ENCODE assay signal across 37 cellular contexts in the genomic region with DNA sequence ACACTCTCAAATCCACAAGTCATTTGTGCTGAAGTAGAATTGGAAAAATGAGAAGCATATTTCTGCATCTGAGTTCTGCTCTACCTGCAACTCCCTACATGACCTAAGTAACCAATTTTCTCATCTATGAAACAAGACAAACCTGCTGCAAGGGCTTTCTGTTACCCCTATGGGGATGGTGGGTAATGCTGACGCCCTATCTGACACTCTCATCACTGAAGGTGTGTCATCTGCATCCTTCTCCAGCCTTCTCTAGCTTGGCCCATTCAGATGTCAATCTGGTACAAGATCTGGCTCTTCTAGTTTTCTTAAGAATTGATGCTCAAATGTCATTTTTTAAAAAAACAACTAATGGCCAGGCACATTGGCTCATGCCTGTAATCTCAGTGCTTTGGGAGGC.
DNase-seq lines count a peak whose midpoint lies in the region; ATAC-seq, FAIRE-seq and TF ChIP-seq lines count a peak whose summit lies in the region.
"Had no signal": no experiment of that assay in that cellular context is flagged by ENCODE, and none has a peak within 500 bp of the region (broad histone marks: within the 10 kb centered on the region; RNA-seq: fewer than 3 reads in every experiment).

No MANE protein-coding gene starts in this region.

- no peak overlapping the region for H3K9ac ChIP-seq in keratinocyte (ENCODE audit: control insufficient read depth, extremely low read depth, insufficient read depth, low read length)
- H3K9ac ChIP-seq in trophoblast cell (ENCODE audit: low read length), result no peak overlapping the region
- H3K9ac ChIP-seq: BLaER1; BLaER1 treated with 17β-estradiol and CSF1 and Interleukin-3, amounts not matched to agents 10 nM and 100 nM had no signal

- H2BK120ac ChIP-seq in trophoblast cell (ENCODE audit: insufficient read depth, low read length, poor library complexity), result no peak overlapping the region

- no peak overlapping the region for H3K14ac ChIP-seq in trophoblast cell (ENCODE audit: low read length)

- H3K36me3 Mint-ChIP-seq in activated naive CD4-positive, alpha-beta T cell treated with anti-CD3 and anti-CD28 coated beads, Interleukin-2, amount 10 ng/mL, durations not matched to agents 7 days and 5 days, result no peaks in the 10 kb centered on the region
- H3K36me3 Mint-ChIP-seq in type B pancreatic cell, result peaks cover 16% of the 10 kb centered on the region
- H3K36me3 Mint-ChIP-seq: CD14-positive monocyte; CD4-positive, alpha-beta memory T cell had no signal

- TF ChIP-seq CTCF in keratinocyte (optimal IDR thresholded peaks at IDR 0.05 in 1 of 3, IDR thresholded peaks at IDR 0.05 in 1 of 3, conservative IDR thresholded peaks at IDR 0.05 in 1 of 3; ENCODE audit: extremely low read depth in 1 of 3, insufficient read depth in 2 of 3, low read length in 3 of 3) (no peak), type B pancreatic cell (conservative IDR thresholded peaks at IDR 0.05) (no peak), RWPE1 (conservative IDR thresholded peaks at IDR 0.05; ENCODE audit: low read depth) (no peak)

- no peak overlapping the region for H3K4ac ChIP-seq in trophoblast cell (ENCODE audit: low read depth, low read length)

- H4K91ac ChIP-seq in trophoblast cell (ENCODE audit: low read depth, low read length), result no peak overlapping the region

- H3K4me2 ChIP-seq in keratinocyte (ENCODE audit: control insufficient read depth, extremely low read depth, insufficient read depth, low read depth, low read length) (no peak overlapping the region), trophoblast cell (ENCODE audit: low read length) (no peak overlapping the region)
- H3K4me2 ChIP-seq: A549; BLaER1; BLaER1 treated with 17β-estradiol and CSF1 and Interleukin-3, amounts not matched to agents 10 nM and 100 nM had no signal

- H3K18ac ChIP-seq in trophoblast cell (ENCODE audit: low read length), result no peak overlapping the region

- no peak overlapping the region for H3K4me3 Mint-ChIP-seq in activated naive CD4-positive, alpha-beta T cell treated with anti-CD3 and anti-CD28 coated beads, Interleukin-2, amount 10 ng/mL, durations not matched to agents 7 days and 5 days
- H3K4me3 Mint-ChIP-seq in type B pancreatic cell, result no peak overlapping the region
- H3K4me3 Mint-ChIP-seq: B cell; CD14-positive monocyte; CD4-positive, alpha-beta memory T cell; CD4-positive, alpha-beta T cell; CD4-positive, CD25-positive, alpha-beta regulatory T cell; CD8-positive, alpha-beta memory T cell; CD8-positive, alpha-beta T cell had no signal

- no peak overlapping the region for H2AFZ ChIP-seq in keratinocyte (ENCODE audit: control insufficient read depth, low read length)
- no peak overlapping the region for H2AFZ ChIP-seq in trophoblast cell (ENCODE audit: insufficient read depth, low read length, poor library complexity)

- WGBS in trophoblast cell (ENCODE audit: extremely low coverage, insufficient coverage, insufficient read length), result no CpG with 5 or more reads among the region's 1 CpG

- no peaks in the 10 kb centered on the region for H4K20me1 ChIP-seq in keratinocyte (ENCODE audit: control insufficient read depth, extremely low read depth, insufficient read depth, low read length)
- H4K20me1 ChIP-seq: BLaER1 treated with 17β-estradiol and CSF1 and Interleukin-3, amounts not matched to agents 10 nM and 100 nM had no signal

- H3K9me3 Mint-ChIP-seq in activated naive CD4-positive, alpha-beta T cell treated with anti-CD3 and anti-CD28 coated beads, Interleukin-2, amount 10 ng/mL, durations not matched to agents 7 days and 5 days, result no peaks in the 10 kb centered on the region
- H3K9me3 Mint-ChIP-seq in type B pancreatic cell, result peaks cover 4% of the 10 kb centered on the region
- H3K9me3 Mint-ChIP-seq: CD4-positive, alpha-beta memory T cell; CD4-positive, alpha-beta T cell; CD8-positive, alpha-beta memory T cell; CD8-positive, alpha-beta T cell had no signal

- peak; percentile 26 for FAIRE-seq in keratinocyte (lab: Jason Lieb, UNC)
- FAIRE-seq: A204.1, A549, D721Med had no signal

- no peaks in the 10 kb centered on the region for H3K9me1 ChIP-seq in keratinocyte (ENCODE audit: control insufficient read depth, extremely low read depth, insufficient read depth, low read length)

- POLR2A ChIA-PET in RWPE1 (lab: Yijun Ruan, JAX; ENCODE audit: low non-redundant PET), result no interaction called here

- no peaks in the 10 kb centered on the region for H3K9me3 ChIP-seq in keratinocyte (ENCODE audit: control insufficient read depth, low read depth, low read length)
- H3K9me3 ChIP-seq in trophoblast cell (ENCODE audit: insufficient read depth, low read depth, low read length), result no peaks in the 10 kb centered on the region
- H3K9me3 ChIP-seq: A549, BE2C, BLaER1, Caco-2 had no signal

- H3K36me3 ChIP-seq in keratinocyte (ENCODE audit: control insufficient read depth in 2 of 2, extremely low read depth in 1 of 2, insufficient read depth in 2 of 2, low read length in 2 of 2), result no peaks in the 10 kb centered on the region
- no peaks in the 10 kb centered on the region for H3K36me3 ChIP-seq in trophoblast cell (ENCODE audit: control insufficient read depth in 1 of 2, insufficient read depth in 2 of 2, low read length in 2 of 2)
- H3K36me3 ChIP-seq: BE2C had no signal

- CTCF ChIA-PET in activated naive CD4-positive, alpha-beta T cell treated with anti-CD3 and anti-CD28 coated beads, Interleukin-2, amount 10 ng/mL, durations not matched to agents 7 days and 5 days (lab: Charles Lee), result interaction anchor here (1.3 kb wide), 1 partner anchor 211 kb away, joined by 4 read pairs; no protein-coding TSS in a partner anchor
- CTCF ChIA-PET in RWPE1 (lab: Yijun Ruan, JAX), result no interaction called here

- dilution Hi-C loops in keratinocyte (cut with MboI; ENCODE audit: extremely low pct_ligation_motif_present, low sequenced_read_pairs), result no loop called here

- H3K27me3 Mint-ChIP-seq in activated naive CD4-positive, alpha-beta T cell treated with anti-CD3 and anti-CD28 coated beads, Interleukin-2, amount 10 ng/mL, durations not matched to agents 7 days and 5 days, result no peaks in the 10 kb centered on the region
- H3K27me3 Mint-ChIP-seq in type B pancreatic cell, result no peaks in the 10 kb centered on the region
- H3K27me3 Mint-ChIP-seq: B cell; CD4-positive, alpha-beta memory T cell; CD4-positive, alpha-beta T cell; CD4-positive, CD25-positive, alpha-beta regulatory T cell; CD8-positive, alpha-beta memory T cell had no signal

- no peak overlapping the region for H4K8ac ChIP-seq in trophoblast cell (ENCODE audit: low read depth, low read length)

- H3K4me1 ChIP-seq in keratinocyte (ENCODE audit: control insufficient read depth, extremely low read depth, insufficient read depth, low read length) (no peaks in the 10 kb centered on the region), trophoblast cell (ENCODE audit: control insufficient read depth in 1 of 2, insufficient read depth in 2 of 2, low read length in 2 of 2) (no peaks in the 10 kb centered on the region)
- H3K4me1 ChIP-seq: A549, BLaER1, Caco-2 had no signal

- no peak overlapping the region for H3K27ac ChIP-seq in keratinocyte (ENCODE audit: control insufficient read depth, insufficient read depth, low read length)
- no peak overlapping the region for H3K27ac ChIP-seq in trophoblast cell (ENCODE audit: low read depth, low read length)
- H3K27ac ChIP-seq in RWPE1, result no peak overlapping the region
- H3K27ac ChIP-seq: 22Rv1; A549; BLaER1; BLaER1 treated with 17β-estradiol and CSF1 and Interleukin-3, amounts not matched to agents 10 nM and 100 nM; C4-2B had no signal

- ATAC-seq in GM19035 (IDR thresholded peaks at IDR 0.05; ENCODE audit: unreplicated experiment), result no peak
- ATAC-seq: A549; CD8-positive, alpha-beta T cell had no signal

- no peak overlapping the region for H3K23ac ChIP-seq in trophoblast cell (ENCODE audit: low read length)

- H3K27me3 ChIP-seq in keratinocyte (ENCODE audit: control insufficient read depth, extremely low read depth, insufficient read depth, low read length) (no peaks in the 10 kb centered on the region), trophoblast cell (ENCODE audit: insufficient read depth, low read length) (no peaks in the 10 kb centered on the region)
- H3K27me3 ChIP-seq: BE2C; BLaER1; BLaER1 treated with 17β-estradiol and CSF1 and Interleukin-3, amounts not matched to agents 10 nM and 100 nM had no signal

- H3K79me2 ChIP-seq in keratinocyte (ENCODE audit: control insufficient read depth, insufficient read depth, low read length), result no peaks in the 10 kb centered on the region
- H3K79me2 ChIP-seq in trophoblast cell (ENCODE audit: control insufficient read depth, insufficient read depth, low read length, poor library complexity), result no peaks in the 10 kb centered on the region

- H2BK5ac ChIP-seq in trophoblast cell (ENCODE audit: low read depth, low read length, poor library complexity), result no peak overlapping the region

- H2BK12ac ChIP-seq in trophoblast cell (ENCODE audit: low read length), result no peak overlapping the region

- no peak overlapping the region for H2AK5ac ChIP-seq in trophoblast cell (ENCODE audit: low read length)

- H3K79me1 ChIP-seq in trophoblast cell (ENCODE audit: low read length), result no peaks in the 10 kb centered on the region

- peak overlapping the region; percentile 71 for H3K27ac Mint-ChIP-seq in activated naive CD4-positive, alpha-beta T cell treated with anti-CD3 and anti-CD28 coated beads, Interleukin-2, amount 10 ng/mL, durations not matched to agents 7 days and 5 days
- peak overlapping the region; percentile 72 for H3K27ac Mint-ChIP-seq in type B pancreatic cell
- H3K27ac Mint-ChIP-seq: B cell; CD14-positive monocyte; CD4-positive, alpha-beta memory T cell; CD4-positive, alpha-beta T cell; CD4-positive, CD25-positive, alpha-beta regulatory T cell; CD8-positive, alpha-beta memory T cell; CD8-positive, alpha-beta T cell had no signal

- H3K4me3 ChIP-seq in keratinocyte (ENCODE audit: control insufficient read depth in 2 of 3, extremely low read depth in 1 of 3, insufficient read depth in 2 of 3, low read depth in 1 of 3, low read length in 3 of 3) (no peak overlapping the region), trophoblast cell (ENCODE audit: low read depth, low read length) (no peak overlapping the region)
- H3K4me3 ChIP-seq: A549; BLaER1; BLaER1 treated with 17β-estradiol and CSF1 and Interleukin-3, amounts not matched to agents 10 nM and 100 nM had no signal

- DNase-seq in activated naive CD4-positive, alpha-beta T cell treated with anti-CD3 and anti-CD28 coated beads, Interleukin-2, amount 10 ng/mL, durations not matched to agents 7 days and 5 days, result no peak
- DNase-seq in activated naive CD4-positive, alpha-beta T cell (lab: John Stamatoyannopoulos, UW), result no peak
- no peak for DNase-seq in keratinocyte (ENCODE audit: low read depth, low spot score)
- peak; percentile 57 to 88 for DNase-seq in trophoblast cell
- DNase-seq in type B pancreatic cell (ENCODE audit: extremely low spot score, unreplicated experiment), result no peak
- DNase-seq in RWPE1 (ENCODE audit: low spot score), result no peak
- no peak for DNase-seq in activated gamma-delta T cell (lab: John Stamatoyannopoulos, UW)
- DNase-seq: 8988T; ACHN; AML-193; BE2C; C1 segment of cervical spinal cord; Caco-2; Calu3; CD4-positive, alpha-beta memory T cell; CD4-positive, alpha-beta T cell; CD4-positive, CD25-positive, alpha-beta regulatory T cell; CD8-positive, alpha-beta memory T cell; CD8-positive, alpha-beta T cell; COR-L47; DMS 273 treated with DMSO at 0.1 percent for 48 hours; DMS153; DMS53; DMS79; DMS79 treated with DMSO at 0.1 percent for 48 hours; DND-41; EL had no signal

- H3K4me1 Mint-ChIP-seq in activated naive CD4-positive, alpha-beta T cell treated with anti-CD3 and anti-CD28 coated beads, Interleukin-2, amount 10 ng/mL, durations not matched to agents 7 days and 5 days, result no peaks in the 10 kb centered on the region
- H3K4me1 Mint-ChIP-seq in type B pancreatic cell (ENCODE audit: unreplicated experiment), result peaks cover 23% of the 10 kb centered on the region
- H3K4me1 Mint-ChIP-seq: B cell, CD14-positive monocyte had no signal

- no peak overlapping the region for H4K12ac ChIP-seq in trophoblast cell (ENCODE audit: low read depth, low read length)

Comparison
In these comparisons a context has a peak if more than half of its experiments do, and no peak if none do; other contexts are left out.
1. DNase-seq: peak in trophoblast cell (2 of 2); none in activated naive CD4-positive, alpha-beta T cell treated with anti-CD3 and anti-CD28 coated beads, Interleukin-2, amount 10 ng/mL, durations not matched to agents 7 days and 5 days (single experiment), activated naive CD4-positive, alpha-beta T cell (0 of 4), keratinocyte (single experiment), type B pancreatic cell (single experiment), RWPE1 (single experiment) and activated gamma-delta T cell (single experiment).